Comparison of ENCODE assay signal across 11 cellular contexts in the genomic region with DNA sequence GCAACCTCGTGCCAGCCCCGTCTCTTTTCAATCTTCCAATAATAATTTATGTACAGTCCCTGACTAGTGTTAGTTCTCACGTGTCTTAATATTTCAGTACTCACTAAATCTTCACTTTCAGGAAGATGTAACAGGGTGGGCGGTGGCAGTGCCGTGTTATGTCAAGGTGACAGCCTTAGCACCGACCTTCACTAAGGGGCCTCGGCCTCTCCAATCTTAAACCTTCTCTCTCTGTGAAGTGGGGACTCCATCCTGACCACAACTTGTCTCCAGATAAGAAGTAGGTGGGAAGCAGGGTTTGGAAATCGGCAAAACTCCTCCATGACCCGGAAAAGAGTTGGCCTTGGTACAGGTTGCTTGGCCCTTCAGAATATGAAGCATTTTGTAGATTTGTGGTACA. TPM values are rescaled to one million over a fixed set of nuclear protein-coding genes. Genes with fewer than 3 reads are reported as not detected.
DNase-seq lines count a peak whose midpoint lies in the region; ATAC-seq and TF ChIP-seq lines count a peak whose summit lies in the region.
"Had no signal": no experiment of that assay in that cellular context is flagged by ENCODE, and none has a peak within 500 bp of the region (broad histone marks: within the 10 kb centered on the region; RNA-seq: fewer than 3 reads in every experiment).

No MANE protein-coding gene starts in this region.

- H3K36me3 Mint-ChIP-seq in brain = peaks cover 58% of the 10 kb centered on the region

- peak overlapping the region; percentile 67 to 97 (median 95) for H3K27ac Mint-ChIP-seq in brain

- peaks cover 52% of the 10 kb centered on the region for H3K4me1 Mint-ChIP-seq in brain

- H3K4me1 ChIP-seq in BLaER1 treated with 17β-estradiol and CSF1 and Interleukin-3, amounts not matched to agents 10 nM and 100 nM = peaks cover 65 to 83% (median 80%) of the 10 kb centered on the region in 10 experiments
- H3K4me1 ChIP-seq in KMS-11 (ENCODE audit: low read depth, poor library complexity, severe bottlenecking) (peaks cover 64% of the 10 kb centered on the region), muscle layer of colon (ENCODE audit: insufficient read depth, low read length) (peaks cover 37% of the 10 kb centered on the region)

- peak overlapping the region in 10 of 11 experiments; percentile 93 to 100 (median 99); a peak in 19 of 22 replicates for H3K27ac ChIP-seq in BLaER1 treated with 17β-estradiol and CSF1 and Interleukin-3, amounts not matched to agents 10 nM and 100 nM
- H3K27ac ChIP-seq in KMS-11 = no peak overlapping the region; the same call in 1 of the 2 replicates
- peak overlapping the region; percentile 88 for H3K27ac ChIP-seq in muscle layer of colon (ENCODE audit: low read depth, low read length)

- no peaks in the 10 kb centered on the region for H3K27me3 Mint-ChIP-seq in brain

- H3K4me3 Mint-ChIP-seq in brain = peak overlapping the region; percentile 93 to 98 (median 95)

- H2AFZ ChIP-seq in KMS-11 (ENCODE audit: low read depth) = no peak overlapping the region

- peaks cover 60 to 64% (median 62%) of the 10 kb centered on the region in 11 experiments for H4K20me1 ChIP-seq in BLaER1 treated with 17β-estradiol and CSF1 and Interleukin-3, amounts not matched to agents 10 nM and 100 nM
- peaks cover 23% of the 10 kb centered on the region for H4K20me1 ChIP-seq in KMS-11 (ENCODE audit: insufficient read depth)

- peak overlapping the region; percentile 90 to 98 (median 96) for H3K4me3 ChIP-seq in BLaER1 treated with 17β-estradiol and CSF1 and Interleukin-3, amounts not matched to agents 10 nM and 100 nM
- no peak overlapping the region for H3K4me3 ChIP-seq in KMS-11 (IDR thresholded peaks at IDR 0.05; ENCODE audit: insufficient read depth, low read depth, low read length)
- no peak overlapping the region for H3K4me3 ChIP-seq in muscle layer of colon (ENCODE audit: low read depth in 1 of 2, low read length in 2 of 2)

- no peaks in the 10 kb centered on the region for H3K27me3 ChIP-seq in BLaER1 treated with 17β-estradiol and CSF1 and Interleukin-3, amounts not matched to agents 10 nM and 100 nM
- no peaks in the 10 kb centered on the region; the same call in 1 of the 2 replicates for H3K27me3 ChIP-seq in KMS-11 (ENCODE audit: insufficient read depth, low read depth)
- no peaks in the 10 kb centered on the region for H3K27me3 ChIP-seq in muscle layer of colon (ENCODE audit: control insufficient read depth in 1 of 2, insufficient read depth in 2 of 2, low read length in 2 of 2)

- H3K79me2 ChIP-seq in KMS-11 (ENCODE audit: insufficient read depth, low read depth) = peaks cover 66% of the 10 kb centered on the region

- peak overlapping the region; percentile 95 to 100 (median 98) for H3K4me2 ChIP-seq in BLaER1 treated with 17β-estradiol and CSF1 and Interleukin-3, amounts not matched to agents 10 nM and 100 nM
- H3K4me2 ChIP-seq in KMS-11 = peak overlapping the region; percentile 97

- H3K9me3 ChIP-seq in BLaER1 treated with 17β-estradiol and CSF1 and Interleukin-3, amounts not matched to agents 10 nM and 100 nM (replicated peaks in 1 of 11) = no peaks in the 10 kb centered on the region; a peak in 1 of 22 replicates
- H3K9me3 ChIP-seq in muscle layer of colon (ENCODE audit: low read length) = no peaks in the 10 kb centered on the region

- no peaks in the 10 kb centered on the region for H3K9me3 Mint-ChIP-seq in brain

- no peak for DNase-seq in stimulated activated naive CD4-positive, alpha-beta T cell (lab: John Stamatoyannopoulos, UW)
- DNase-seq in DMS114 treated with DMSO at 0.1 percent for 48 hours (lab: John Stamatoyannopoulos, UW; ENCODE audit: unreplicated experiment) = no peak
- DNase-seq: effector CD4-positive, alpha-beta T cell; NCI-H1436; occipital lobe had no signal

- peak overlapping the region; percentile 96 to 100 (median 99) for H3K9ac ChIP-seq in BLaER1 treated with 17β-estradiol and CSF1 and Interleukin-3, amounts not matched to agents 10 nM and 100 nM
- H3K9ac ChIP-seq in KMS-11 (peak overlapping the region; percentile 99; the same call in 1 of the 2 replicates), muscle layer of colon (ENCODE audit: low read length) (peak overlapping the region; percentile 95)

- no peak for TF ChIP-seq CTCF in KMS-11 (conservative IDR thresholded peaks at IDR 0.05; ENCODE audit: low read depth, low read length)
- TF ChIP-seq CTCF in brain (conservative IDR thresholded peaks at IDR 0.05) = no peak

- ATAC-seq in HG03196 (IDR thresholded peaks at IDR 0.05; ENCODE audit: unreplicated experiment) (no peak), HG03460 (IDR thresholded peaks at IDR 0.05; ENCODE audit: unreplicated experiment) (no peak)

- H3K36me3 ChIP-seq in BLaER1 treated with 17β-estradiol and CSF1 and Interleukin-3, amounts not matched to agents 10 nM and 100 nM = peaks cover 58 to 65% (median 64%) of the 10 kb centered on the region in 11 experiments
- peaks cover 40% of the 10 kb centered on the region; the same call in 1 of the 2 replicates for H3K36me3 ChIP-seq in KMS-11 (ENCODE audit: insufficient read depth)
- peaks cover 50% of the 10 kb centered on the region for H3K36me3 ChIP-seq in muscle layer of colon (ENCODE audit: insufficient read depth, low read length)

RNA-seq across cellular contexts. Expression of a gene that starts 1.8 kb away (rescaled TPM):
- 3,429 TPM for polyA plus RNA-seq in brain (ENCODE audit: insufficient read depth, low read depth, low replicate concordance)

RNA-seq across cellular contexts. Expression of a gene that starts 15.2 kb away (rescaled TPM):
- polyA plus RNA-seq in brain (ENCODE audit: insufficient read depth, low read depth, low replicate concordance) = 0.49 TPM

RNA-seq across cellular contexts. Expression of a gene that starts 17.0 kb away (rescaled TPM):
- polyA plus RNA-seq in brain (ENCODE audit: insufficient read depth, low read depth, low replicate concordance) = not detected

RNA-seq across cellular contexts. Expression of a gene that starts 17.4 kb away (rescaled TPM):
- polyA plus RNA-seq in brain (ENCODE audit: insufficient read depth, low read depth, low replicate concordance) = not detected

RNA-seq across cellular contexts. Expression of a gene that starts 21.1 kb away (rescaled TPM):
- 29.9 TPM for polyA plus RNA-seq in brain (ENCODE audit: insufficient read depth, low read depth, low replicate concordance)

Comparison
In these comparisons a context has a peak if more than half of its experiments do, and no peak if none do; other contexts are left out.
1. H3K4me3 ChIP-seq: peak in BLaER1 treated with 17β-estradiol and CSF1 and Interleukin-3, amounts not matched to agents 10 nM and 100 nM (10 of 10); none in KMS-11 (single experiment) and muscle layer of colon (0 of 2).
2. Peak in every context shown above with its lines, with median percentiles within 50 percentile points of each other: H3K9ac ChIP-seq.